ENCODE assay signal across 13 cellular contexts in the genomic region with DNA sequence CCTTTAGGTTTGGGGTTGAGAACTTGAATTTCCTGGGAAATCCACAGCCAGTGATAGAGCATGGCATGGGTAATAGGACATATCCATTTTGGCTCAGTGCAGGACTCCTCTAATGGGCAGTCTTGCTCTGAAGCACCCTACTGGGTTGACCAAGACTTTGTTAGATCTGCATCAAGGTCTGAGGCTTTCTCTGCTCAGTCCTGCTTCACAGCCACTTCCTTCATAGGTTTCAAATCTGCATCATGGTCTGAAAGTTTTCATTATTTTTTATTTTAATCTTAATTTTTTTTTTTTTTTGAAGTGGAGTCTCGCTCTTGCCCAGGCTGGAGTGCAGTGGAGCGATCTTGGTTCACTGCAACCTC. TPM values are rescaled to one million over a fixed set of nuclear protein-coding genes. Genes with fewer than 3 reads are reported as not detected.
DNase-seq lines count a peak whose midpoint lies in the region; ATAC-seq, FAIRE-seq and TF ChIP-seq lines count a peak whose summit lies in the region.
"Had no signal": no experiment of that assay in that cellular context is flagged by ENCODE, and none has a peak within 500 bp of the region (broad histone marks: within the 10 kb centered on the region; RNA-seq: fewer than 3 reads in every experiment).

No MANE protein-coding gene starts in this region.

- H3K4me1 Mint-ChIP-seq in activated CD4-positive, alpha-beta memory T cell treated with anti-CD3 and anti-CD28 coated beads, Interleukin-2, amount 10 ng/mL, durations not matched to agents 7 days and 5 days, result peaks cover 55% of the 10 kb centered on the region

- TF ChIP-seq POLR2A in GM12892 (IDR thresholded peaks at IDR 0.05; ENCODE audit: low read depth, low read length), result no peak

- peak; percentile 79 for FAIRE-seq in GM12892 (lab: Jason Lieb, UNC)

- no peak overlapping the region for H3K4me3 Mint-ChIP-seq in activated CD4-positive, alpha-beta memory T cell treated with anti-CD3 and anti-CD28 coated beads, Interleukin-2, amount 10 ng/mL, durations not matched to agents 7 days and 5 days

- CTCF ChIA-PET in activated CD4-positive, alpha-beta memory T cell treated with anti-CD3 and anti-CD28 coated beads, Interleukin-2, amount 10 ng/mL, durations not matched to agents 7 days and 5 days (lab: Charles Lee), result interaction anchor here (0.8 to 2.6 kb wide), 2 partner anchors 10 to 17 kb away, joined by 5 to 7 read pairs; no protein-coding TSS in a partner anchor

- peak; percentile 54 for ATAC-seq in GM19438 (IDR thresholded peaks at IDR 0.05; ENCODE audit: low read depth, unreplicated experiment)
- ATAC-seq in HG02938 (IDR thresholded peaks at IDR 0.05; ENCODE audit: unreplicated experiment), result peak; percentile 53
- no peak for ATAC-seq in HG02759 (IDR thresholded peaks at IDR 0.05; ENCODE audit: unreplicated experiment)
- ATAC-seq: HCT116, heart left ventricle had no signal

- DNase-seq in GM12892 (ENCODE audit: insufficient read length), result no peak
- DNase-seq in activated CD4-positive, alpha-beta memory T cell treated with anti-CD3 and anti-CD28 coated beads, Interleukin-2, amount 10 ng/mL, durations not matched to agents 7 days and 5 days, result no peak
- DNase-seq in NCI-H1436 treated with DMSO at 0.1 percent for 48 hours (lab: John Stamatoyannopoulos, UW), result no peak
- DNase-seq in iPS-NIHi7 (ENCODE audit: extremely low spot score), result no peak
- no peak for DNase-seq in H4 (ENCODE audit: low spot score)
- DNase-seq: colonic mucosa, heart left ventricle, mammary epithelial cell, NCI-H82 had no signal

- H3K36me3 Mint-ChIP-seq in activated CD4-positive, alpha-beta memory T cell treated with anti-CD3 and anti-CD28 coated beads, Interleukin-2, amount 10 ng/mL, durations not matched to agents 7 days and 5 days (ENCODE audit: low read depth), result peaks cover 35% of the 10 kb centered on the region

- H3K27me3 Mint-ChIP-seq in activated CD4-positive, alpha-beta memory T cell treated with anti-CD3 and anti-CD28 coated beads, Interleukin-2, amount 10 ng/mL, durations not matched to agents 7 days and 5 days, result no peaks in the 10 kb centered on the region

- POLR2A ChIA-PET in activated CD4-positive, alpha-beta memory T cell treated with anti-CD3 and anti-CD28 coated beads, Interleukin-2, amount 10 ng/mL, durations not matched to agents 7 days and 5 days (lab: Charles Lee), result no interaction called here

- no peaks in the 10 kb centered on the region for H3K9me3 Mint-ChIP-seq in activated CD4-positive, alpha-beta memory T cell treated with anti-CD3 and anti-CD28 coated beads, Interleukin-2, amount 10 ng/mL, durations not matched to agents 7 days and 5 days

- H3K27ac Mint-ChIP-seq in activated CD4-positive, alpha-beta memory T cell treated with anti-CD3 and anti-CD28 coated beads, Interleukin-2, amount 10 ng/mL, durations not matched to agents 7 days and 5 days, result peak overlapping the region; percentile 77

RNA-seq across cellular contexts. Expression of gene KIF2A, which starts 36.5 kb away (rescaled TPM):
- 67.4 TPM for polyA plus RNA-seq in GM12892 (2012; ENCODE audit: missing spikeins)
- 100 to 1,000 TPM; 250 to 251 TPM for total RNA-seq in activated CD4-positive, alpha-beta memory T cell treated with anti-CD3 and anti-CD28 coated beads, Interleukin-2, amount 10 ng/mL, durations not matched to agents 7 days and 5 days
- 26.4 and 41.3 TPM in 2 replicates for total RNA-seq in H4 (2014; rRNA removed; shearing (Covaris generic))
